Comparison of ENCODE assay signal across 10 cellular contexts in genomic region chr5:78569441-78569840, GRCh38.
DNase-seq lines count a peak whose midpoint lies in the region; ATAC-seq and TF ChIP-seq lines count a peak whose summit lies in the region.
"Had no signal": no experiment of that assay in that cellular context is flagged by ENCODE, and none has a peak within 500 bp of the region (broad histone marks: within the 10 kb centered on the region; RNA-seq: fewer than 3 reads in every experiment).

No MANE protein-coding gene starts in this region.

- H3K27ac ChIP-seq in psoas muscle: peak overlapping the region; percentile 38

- H3K9me3 Mint-ChIP-seq in stimulated activated naive B cell treated with anti-CD40 and anti-IgM and Interleukin-4, amounts not matched to agents 10 μg/mL and 1 μg/mL and 100 μg/mL, for 72 hours: no peaks in the 10 kb centered on the region

- ATAC-seq in psoas muscle (peak; percentile 72 to 95 (median 89)), GM19035 (IDR thresholded peaks at IDR 0.05; ENCODE audit: unreplicated experiment) (no peak)
- no peak for ATAC-seq in stimulated activated naive B cell treated with anti-CD40 and anti-IgM and Interleukin-4, amounts not matched to agents 10 μg/mL and 1 μg/mL and 100 μg/mL, for 72 hours (replicated peaks)

- WGBS in psoas muscle, 3 donors: 11 to 23% (median 15%) methylated on average over 10 of the region's 10 CpGs

- H3K27ac Mint-ChIP-seq in stimulated activated naive B cell treated with anti-CD40 and anti-IgM and Interleukin-4, amounts not matched to agents 10 μg/mL and 1 μg/mL and 100 μg/mL, for 72 hours: no peak overlapping the region

- no peak overlapping the region for H3K4me3 ChIP-seq in HFF-Myc (replicated peaks; ENCODE audit: low read depth, low read length)
- H3K4me3 ChIP-seq in fibroblast of the aortic adventitia (ENCODE audit: low read depth, low read length): no peak overlapping the region
- H3K4me3 ChIP-seq in psoas muscle: no peak overlapping the region

- no peaks in the 10 kb centered on the region for H3K9me3 ChIP-seq in psoas muscle

- H3K4me3 Mint-ChIP-seq in stimulated activated naive B cell treated with anti-CD40 and anti-IgM and Interleukin-4, amounts not matched to agents 10 μg/mL and 1 μg/mL and 100 μg/mL, for 72 hours: no peak overlapping the region

- peak; percentile 53 for DNase-seq in HFF-Myc (ENCODE audit: extremely low read depth, low read depth)
- peak; percentile 76 for DNase-seq in NCI-H82 (lab: John Stamatoyannopoulos, UW)
- peak; percentile 83 for DNase-seq in fibroblast of the aortic adventitia (ENCODE audit: low read depth)
- peak; percentile 80 to 88 for DNase-seq in psoas muscle
- DNase-seq in stimulated activated naive B cell treated with anti-CD40 and anti-IgM and Interleukin-4, amounts not matched to agents 10 μg/mL and 1 μg/mL and 100 μg/mL, for 72 hours: no peak
- no peak for DNase-seq in NCI-H446 treated with DMSO at 0.1 percent for 48 hours (lab: John Stamatoyannopoulos, UW)
- DNase-seq in T1000 (lab: John Stamatoyannopoulos, UW): no peak
- DNase-seq: activated gamma-delta T cell treated with Interleukin-2 at 50 U/mL for 16 hours, islet precursor cell had no signal

- peaks cover 24 to 40% of the 10 kb centered on the region in 2 donors for H3K4me1 Mint-ChIP-seq in stimulated activated naive B cell treated with anti-CD40 and anti-IgM and Interleukin-4, amounts not matched to agents 10 μg/mL and 1 μg/mL and 100 μg/mL, for 72 hours

- intact Hi-C loops in psoas muscle (cut with DNase I): no loop called here

- TF ChIP-seq CTCF in HFF-Myc (IDR thresholded peaks at IDR 0.05; ENCODE audit: low read depth, low read length, missing control alignments) (no peak), fibroblast of the aortic adventitia (IDR thresholded peaks at IDR 0.05; ENCODE audit: insufficient read depth, low read length) (no peak), psoas muscle (IDR thresholded peaks at IDR 0.05) (no peak)

- H3K4me1 ChIP-seq in psoas muscle: peaks cover 44% of the 10 kb centered on the region

- no peaks in the 10 kb centered on the region for H3K36me3 ChIP-seq in psoas muscle (ENCODE audit: insufficient read depth in 1 of 2, low read depth in 1 of 2)

- no peaks in the 10 kb centered on the region for H3K27me3 ChIP-seq in psoas muscle (ENCODE audit: insufficient read depth in 3 of 3, low read length in 2 of 3)

- H3K27me3 Mint-ChIP-seq in stimulated activated naive B cell treated with anti-CD40 and anti-IgM and Interleukin-4, amounts not matched to agents 10 μg/mL and 1 μg/mL and 100 μg/mL, for 72 hours: no peaks in the 10 kb centered on the region

- peaks cover 5 to 6% of the 10 kb centered on the region in 2 donors for H3K36me3 Mint-ChIP-seq in stimulated activated naive B cell treated with anti-CD40 and anti-IgM and Interleukin-4, amounts not matched to agents 10 μg/mL and 1 μg/mL and 100 μg/mL, for 72 hours

Comparison
In these comparisons a context has a peak if more than half of its experiments do, and no peak if none do; other contexts are left out.
1. DNase-seq: peak in HFF-Myc (single experiment), NCI-H82 (single experiment), fibroblast of the aortic adventitia (single experiment) and psoas muscle (2 of 2); none in stimulated activated naive B cell treated with anti-CD40 and anti-IgM and Interleukin-4, amounts not matched to agents 10 μg/mL and 1 μg/mL and 100 μg/mL, for 72 hours (single experiment), NCI-H446 treated with DMSO at 0.1 percent for 48 hours (single experiment) and T1000 (single experiment).
2. ATAC-seq: peak in psoas muscle (4 of 4); none in stimulated activated naive B cell treated with anti-CD40 and anti-IgM and Interleukin-4, amounts not matched to agents 10 μg/mL and 1 μg/mL and 100 μg/mL, for 72 hours (0 of 2) and GM19035 (single experiment).